14 cellular contexts compared by ENCODE assay signal in genomic region chr17:67492251-67492740, GRCh38.
DNase-seq lines count a peak whose midpoint lies in the region; ATAC-seq and TF ChIP-seq lines count a peak whose summit lies in the region.
"Had no signal": no experiment of that assay in that cellular context is flagged by ENCODE, and none has a peak within 500 bp of the region (broad histone marks: within the 10 kb centered on the region; RNA-seq: fewer than 3 reads in every experiment).

No MANE protein-coding gene starts in this region.

- peaks cover 10% of the 10 kb centered on the region for H3K36me3 Mint-ChIP-seq in activated CD8-positive, alpha-beta memory T cell treated with anti-CD3 and anti-CD28 coated beads, Interleukin-2, amount 10 ng/mL, durations not matched to agents 7 days and 5 days
- H3K36me3 Mint-ChIP-seq in activated T-helper 17 cell treated with anti-CD3 and anti-CD28 coated beads, Interleukin-2, amount 50 U/mL, for 72 hours (ENCODE audit: low read depth) = no peaks in the 10 kb centered on the region

- no peak for DNase-seq in activated CD8-positive, alpha-beta memory T cell treated with anti-CD3 and anti-CD28 coated beads, Interleukin-2, amount 10 ng/mL, durations not matched to agents 7 days and 5 days
- no peak for DNase-seq in activated CD8-positive, alpha-beta memory T cell treated with anti-CD3 and anti-CD28 coated beads, Interleukin-2, amount 50 U/mL, for 4 hours
- DNase-seq in fibroblast of the aortic adventitia (ENCODE audit: low read depth) = no peak
- no peak for DNase-seq in stimulated activated naive CD8-positive, alpha-beta T cell treated with anti-CD3 and anti-CD28 coated beads, Interleukin-15, amount 100 ng/mL, for 72 hours
- DNase-seq in NOMO-1 (lab: John Stamatoyannopoulos, UW; ENCODE audit: unreplicated experiment in 2 of 2) = no peak
- no peak for DNase-seq in NCI-H345 (lab: John Stamatoyannopoulos, UW)
- no peak for DNase-seq in HT-29 (ENCODE audit: low spot score)
- DNase-seq: aorta, naive B cell, NCI-H2107, tibial artery had no signal

- peak overlapping the region; percentile 41 for H3K4me3 ChIP-seq in fibroblast of the aortic adventitia (ENCODE audit: low read depth, low read length)
- H3K4me3 ChIP-seq: tibial artery had no signal

- no peak for TF ChIP-seq CTCF in fibroblast of the aortic adventitia (IDR thresholded peaks at IDR 0.05; ENCODE audit: insufficient read depth, low read length)

- CTCF ChIA-PET in activated CD8-positive, alpha-beta memory T cell treated with anti-CD3 and anti-CD28 coated beads, Interleukin-2, amount 10 ng/mL, durations not matched to agents 7 days and 5 days (lab: Charles Lee) = interaction anchor here (1.2 kb wide), 1 partner anchor 17 kb away, joined by 4 read pairs; no protein-coding TSS in a partner anchor

- no peak overlapping the region for H3K4me3 Mint-ChIP-seq in activated CD8-positive, alpha-beta memory T cell treated with anti-CD3 and anti-CD28 coated beads, Interleukin-2, amount 10 ng/mL, durations not matched to agents 7 days and 5 days
- H3K4me3 Mint-ChIP-seq in activated T-helper 17 cell treated with anti-CD3 and anti-CD28 coated beads, Interleukin-2, amount 50 U/mL, for 72 hours = peak overlapping the region; percentile 59
- H3K4me3 Mint-ChIP-seq in stimulated activated naive CD8-positive, alpha-beta T cell treated with anti-CD3 and anti-CD28 coated beads, Interleukin-15, amount 100 ng/mL, for 72 hours = peak overlapping the region; percentile 49 to 76
- H3K4me3 Mint-ChIP-seq: naive B cell had no signal

- ATAC-seq in activated CD8-positive, alpha-beta memory T cell treated with anti-CD3 and anti-CD28 coated beads, Interleukin-2, amount 10 ng/mL, durations not matched to agents 7 days and 5 days = peak; percentile 43
- ATAC-seq in activated T-helper 17 cell treated with anti-CD3 and anti-CD28 coated beads, Interleukin-2, amount 50 U/mL, for 72 hours (replicated peaks) = peak; percentile 33
- ATAC-seq in stimulated activated naive CD8-positive, alpha-beta T cell treated with anti-CD3 and anti-CD28 coated beads, Interleukin-15, amount 100 ng/mL, for 72 hours = peak; percentile 68
- ATAC-seq: left lobe of liver, sciatic nerve had no signal

- no peaks in the 10 kb centered on the region for H3K9me3 Mint-ChIP-seq in activated CD8-positive, alpha-beta memory T cell treated with anti-CD3 and anti-CD28 coated beads, Interleukin-2, amount 10 ng/mL, durations not matched to agents 7 days and 5 days (ENCODE audit: low read depth)
- no peaks in the 10 kb centered on the region for H3K9me3 Mint-ChIP-seq in activated T-helper 17 cell treated with anti-CD3 and anti-CD28 coated beads, Interleukin-2, amount 50 U/mL, for 72 hours
- H3K9me3 Mint-ChIP-seq in stimulated activated naive CD8-positive, alpha-beta T cell treated with anti-CD3 and anti-CD28 coated beads, Interleukin-15, amount 100 ng/mL, for 72 hours = peaks cover 6% of the 10 kb centered on the region in 2 donors

- peaks cover 48% of the 10 kb centered on the region for H3K4me1 Mint-ChIP-seq in activated CD8-positive, alpha-beta memory T cell treated with anti-CD3 and anti-CD28 coated beads, Interleukin-2, amount 10 ng/mL, durations not matched to agents 7 days and 5 days
- H3K4me1 Mint-ChIP-seq in activated T-helper 17 cell treated with anti-CD3 and anti-CD28 coated beads, Interleukin-2, amount 50 U/mL, for 72 hours = peaks cover 26% of the 10 kb centered on the region
- peaks cover 78% of the 10 kb centered on the region for H3K4me1 Mint-ChIP-seq in stimulated activated naive CD8-positive, alpha-beta T cell treated with anti-CD3 and anti-CD28 coated beads, Interleukin-15, amount 100 ng/mL, for 72 hours

- H3K27ac Mint-ChIP-seq in activated CD8-positive, alpha-beta memory T cell treated with anti-CD3 and anti-CD28 coated beads, Interleukin-2, amount 10 ng/mL, durations not matched to agents 7 days and 5 days = no peak overlapping the region
- H3K27ac Mint-ChIP-seq in activated T-helper 17 cell treated with anti-CD3 and anti-CD28 coated beads, Interleukin-2, amount 50 U/mL, for 72 hours = peak overlapping the region; percentile 38
- H3K27ac Mint-ChIP-seq in stimulated activated naive CD8-positive, alpha-beta T cell treated with anti-CD3 and anti-CD28 coated beads, Interleukin-15, amount 100 ng/mL, for 72 hours = peak overlapping the region; percentile 38 to 72

- H3K27me3 Mint-ChIP-seq in activated CD8-positive, alpha-beta memory T cell treated with anti-CD3 and anti-CD28 coated beads, Interleukin-2, amount 10 ng/mL, durations not matched to agents 7 days and 5 days = no peaks in the 10 kb centered on the region
- no peaks in the 10 kb centered on the region for H3K27me3 Mint-ChIP-seq in activated T-helper 17 cell treated with anti-CD3 and anti-CD28 coated beads, Interleukin-2, amount 50 U/mL, for 72 hours
- H3K27me3 Mint-ChIP-seq in stimulated activated naive CD8-positive, alpha-beta T cell treated with anti-CD3 and anti-CD28 coated beads, Interleukin-15, amount 100 ng/mL, for 72 hours = no peaks in the 10 kb centered on the region
- H3K27me3 Mint-ChIP-seq: naive B cell had no signal
